1 cellular context compared by ENCODE assay signal in the genomic region with DNA sequence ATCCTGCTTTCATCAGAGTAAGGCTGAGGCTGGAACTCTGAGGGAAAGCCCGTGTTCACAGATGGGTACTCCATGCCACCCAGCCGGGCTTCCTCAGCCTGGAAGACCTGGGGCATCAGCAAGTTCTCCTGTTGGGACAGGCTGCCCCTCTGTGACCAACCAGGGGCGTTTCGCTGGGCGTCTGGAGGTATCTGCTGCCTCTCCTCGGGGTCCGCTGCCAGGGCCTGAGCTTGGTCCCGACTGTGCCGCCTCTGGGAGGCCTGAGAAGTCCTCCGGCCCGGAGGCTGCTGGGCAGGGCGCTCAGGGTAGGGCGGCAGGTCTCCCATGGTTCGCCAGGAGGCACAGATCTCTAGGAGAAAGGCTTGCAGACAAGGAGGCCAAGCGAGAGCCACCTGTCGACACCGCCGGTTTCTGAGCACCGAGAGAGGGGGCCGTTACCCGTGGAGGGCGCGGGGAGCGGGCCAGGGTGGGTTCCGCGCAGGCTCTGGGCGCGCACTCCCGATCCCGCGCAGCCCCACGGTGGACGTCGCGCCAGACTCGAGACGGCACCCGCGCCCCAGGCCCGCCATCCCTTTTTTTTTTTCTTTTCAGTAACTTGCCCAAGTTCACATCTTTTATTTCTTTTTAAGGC.
TF ChIP-seq lines count a peak whose summit lies in the region.

A gene (minus strand): TSS at position 458 of the 631 bp plus-strand sequence. CDS start 132 bp downstream, at position 326.

TF ChIP-seq in endothelial cell of umbilical vein, 7 proteins besides CTCF, POLR2A, EP300 and RAD21:
- TF ChIP-seq, protein P1, sequence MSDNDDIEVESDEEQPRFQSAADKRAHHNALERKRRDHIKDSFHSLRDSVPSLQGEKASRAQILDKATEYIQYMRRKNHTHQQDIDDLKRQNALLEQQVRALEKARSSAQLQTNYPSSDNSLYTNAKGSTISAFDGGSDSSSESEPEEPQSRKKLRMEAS (IDR thresholded peaks at IDR 0.05; ENCODE audit: insufficient read depth, insufficient read length): no peak
- TF ChIP-seq MYC (IDR thresholded peaks at IDR 0.05; ENCODE audit: low read depth, low read length): no peak
- TF ChIP-seq EZH2 (IDR thresholded peaks at IDR 0.05; ENCODE audit: borderline replicate concordance, low read depth, low read length, severe bottlenecking): no peak
- TF ChIP-seq FOS (IDR thresholded peaks at IDR 0.05; ENCODE audit: borderline replicate concordance, insufficient read depth, low read length): no peak
- no peak for TF ChIP-seq GATA2 (IDR thresholded peaks at IDR 0.05; ENCODE audit: insufficient read depth, insufficient read length, low read depth, low read length)
- TF ChIP-seq POLR2AphosphoS5 (IDR thresholded peaks at IDR 0.05; ENCODE audit: insufficient read depth, low read depth, low read length): no peak
- TF ChIP-seq JUN (IDR thresholded peaks at IDR 0.05; ENCODE audit: borderline replicate concordance, insufficient read depth, insufficient read length, low read depth): no peak
